In genomic region chr20:34065260-34065659, GRCh38 we compare ENCODE assay signal across 1 cellular context.
TF ChIP-seq lines count a peak whose summit lies in the region.

No MANE protein-coding gene starts in this region.

TF ChIP-seq in GM23338, 12 proteins besides CTCF, POLR2A, EP300 and RAD21 (continued from another document):
- TF ChIP-seq REST (IDR thresholded peaks at IDR 0.05; ENCODE audit: unreplicated experiment) = no peak
- no peak for TF ChIP-seq ZNF462 (CRISPR knock-in tag; IDR thresholded peaks at IDR 0.05)
- TF ChIP-seq POLR2AphosphoS5 (IDR thresholded peaks at IDR 0.05; ENCODE audit: low read depth) = no peak
